In genomic region chr13:90800082-90800746, GRCh38 we compare ENCODE assay signal across 13 cellular contexts.
DNase-seq lines count a peak whose midpoint lies in the region; ATAC-seq and TF ChIP-seq lines count a peak whose summit lies in the region.
"Had no signal": no experiment of that assay in that cellular context is flagged by ENCODE, and none has a peak within 500 bp of the region (broad histone marks: within the 10 kb centered on the region; RNA-seq: fewer than 3 reads in every experiment).

No MANE protein-coding gene starts in this region.

- TF ChIP-seq CTCF in heart right ventricle (IDR thresholded peaks at IDR 0.05) (no peak), coronary artery (IDR thresholded peaks at IDR 0.05) (no peak)

- no peaks in the 10 kb centered on the region for H3K36me3 ChIP-seq in heart right ventricle
- H3K36me3 ChIP-seq: thoracic aorta had no signal

- peak; percentile 18 for DNase-seq in SHP77 treated with DMSO at 0.1 percent for 48 hours (lab: John Stamatoyannopoulos, UW)
- DNase-seq in heart right ventricle, result peak; percentile 48 to 65
- peak; percentile 44 for DNase-seq in putamen (ENCODE audit: low spot score)
- no peak for DNase-seq in RKO (ENCODE audit: low spot score)
- no peak for DNase-seq in coronary artery (ENCODE audit: low spot score)
- no peak for DNase-seq in NCI-H1694 (lab: John Stamatoyannopoulos, UW)
- DNase-seq: CD8-positive, alpha-beta memory T cell; NCI-H1092; PC-3 had no signal

- peaks cover 0 to 16% (median 0%) of the 10 kb centered on the region in 9 donors for H3K4me1 ChIP-seq in heart right ventricle
- H3K4me1 ChIP-seq: parathyroid adenoma had no signal

- intact Hi-C loops in heart right ventricle (cut with DNase I), result no loop called here

- no peaks in the 10 kb centered on the region for H3K9me3 ChIP-seq in heart right ventricle
- H3K9me3 ChIP-seq: thoracic aorta had no signal

- 5 to 7% methylated on average over 3 of the region's 3 CpGs for whole genome bisulfite sequencing in heart right ventricle, 2 donors

- H3K27ac ChIP-seq in heart right ventricle, result no peak overlapping the region
- H3K27ac ChIP-seq in coronary artery, result no peak overlapping the region
- H3K27ac ChIP-seq: parathyroid adenoma, thoracic aorta had no signal

- H3K4me3 ChIP-seq in heart right ventricle (no peak overlapping the region), coronary artery (no peak overlapping the region)
- H3K4me3 ChIP-seq: thoracic aorta had no signal

- peak; percentile 86 for ATAC-seq in GM18868 (IDR thresholded peaks at IDR 0.05; ENCODE audit: unreplicated experiment)
- peak in 7 of 8 donors; percentile 61 to 89 (median 76) for ATAC-seq in heart right ventricle
- no peak for ATAC-seq in GM18520 (IDR thresholded peaks at IDR 0.05; ENCODE audit: unreplicated experiment)
- ATAC-seq: PC-3 had no signal

- no peaks in the 10 kb centered on the region for H3K27me3 ChIP-seq in heart right ventricle

Comparison
In these comparisons a context has a peak if more than half of its experiments do, and no peak if none do; other contexts are left out.
1. DNase-seq: peak in SHP77 treated with DMSO at 0.1 percent for 48 hours (single experiment), heart right ventricle (2 of 2) and putamen (single experiment); none in RKO (single experiment), coronary artery (single experiment) and NCI-H1694 (single experiment).